ENCODE assay signal across 8 cellular contexts in the genomic region with DNA sequence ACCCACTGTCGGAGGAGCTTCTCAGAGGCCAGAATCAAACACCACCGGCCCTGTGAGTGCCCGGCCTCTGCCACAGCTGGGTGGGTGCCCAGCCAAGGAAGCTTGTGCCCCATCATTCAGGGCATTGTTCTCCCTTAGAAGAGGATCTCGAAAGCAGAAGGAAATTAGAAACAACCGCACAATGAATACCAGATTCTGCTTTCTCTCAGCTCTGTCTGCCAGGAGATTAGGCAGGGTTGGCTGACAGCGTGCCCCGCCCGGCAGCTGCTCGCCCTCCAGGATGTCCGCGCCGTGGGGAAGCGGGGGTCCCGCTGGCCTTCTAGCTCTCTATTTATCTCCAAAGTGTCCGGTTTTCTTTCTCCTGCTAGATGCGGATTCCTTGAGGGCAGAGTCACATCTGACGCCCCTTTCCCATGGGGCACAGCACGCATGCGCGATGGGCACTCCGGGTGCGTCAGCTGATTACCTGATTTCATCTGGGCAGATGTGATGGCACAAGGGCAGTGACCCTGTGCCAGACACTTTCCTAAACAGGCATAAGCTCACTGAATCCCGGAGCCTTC. TPM values are rescaled to one million over a fixed set of nuclear protein-coding genes. Genes with fewer than 3 reads are reported as not detected.
DNase-seq lines count a peak whose midpoint lies in the region; ATAC-seq and TF ChIP-seq lines count a peak whose summit lies in the region.

No MANE protein-coding gene starts in this region.

- H3K4me3 ChIP-seq in SJCRH30 (peak overlapping the region; percentile 43), retinal pigment epithelial cell (ENCODE audit: low read length) (peak overlapping the region; percentile 39)

- peaks cover 11% of the 10 kb centered on the region; the same call in 1 of the 2 replicates for H3K4me1 ChIP-seq in SJCRH30

- H3K36me3 ChIP-seq in SJCRH30, result no peaks in the 10 kb centered on the region

- H3K9me3 ChIP-seq in SJCRH30 (replicated peaks), result no peaks in the 10 kb centered on the region

- no peak for ATAC-seq in HG02571 (IDR thresholded peaks at IDR 0.05; ENCODE audit: unreplicated experiment)

- no peak for TF ChIP-seq CTCF in retinal pigment epithelial cell (conservative IDR thresholded peaks at IDR 0.05; ENCODE audit: low read depth, low read length)

- peak; percentile 49 for DNase-seq in activated CD4-positive, CD25-positive, alpha-beta regulatory T cell treated with anti-CD3 and anti-CD28 coated beads, Interleukin-2, amount 50 U/mL, for 72 hours
- no peak for DNase-seq in activated CD4-positive, CD25-positive, alpha-beta regulatory T cell (lab: John Stamatoyannopoulos, UW)
- DNase-seq in SJCRH30 (peak; percentile 83 to 85), amygdala (lab: John Stamatoyannopoulos, UW) (peak in 47 of 56 donors; percentile 6 to 85 (median 44)), hepatic stellate cell (ENCODE audit: low spot score) (peak; percentile 94), retinal pigment epithelial cell (ENCODE audit: low read depth) (no peak), activated gamma-delta T cell treated with Interleukin-2 at 50 U/mL for 16 hours (no peak)

- peak overlapping the region; percentile 58 for H3K27ac ChIP-seq in SJCRH30

- no peaks in the 10 kb centered on the region for H3K27me3 ChIP-seq in SJCRH30

RNA-seq across cellular contexts. Expression of a gene that starts 25.5 kb away (rescaled TPM):
- total RNA-seq in SJCRH30 (2014; rRNA removed; shearing (Covaris generic)), result not detected in 2 replicates

Comparison
In these comparisons a context has a peak if more than half of its experiments do, and no peak if none do; other contexts are left out.
1. DNase-seq: peak in activated CD4-positive, CD25-positive, alpha-beta regulatory T cell treated with anti-CD3 and anti-CD28 coated beads, Interleukin-2, amount 50 U/mL, for 72 hours (single experiment), SJCRH30 (2 of 2), amygdala (47 of 56) and hepatic stellate cell (single experiment); none in activated CD4-positive, CD25-positive, alpha-beta regulatory T cell (0 of 4), retinal pigment epithelial cell (single experiment) and activated gamma-delta T cell treated with Interleukin-2 at 50 U/mL for 16 hours (single experiment).